In genomic region chr7:1121886-1122831, GRCh38 we compare ENCODE assay signal across 1 cellular context.
TF ChIP-seq lines count a peak whose summit lies in the region.

No MANE protein-coding gene starts in this region.

TF ChIP-seq in H1, 55 proteins besides CTCF, POLR2A, EP300 and RAD21:
- TF ChIP-seq SIX5 (IDR thresholded peaks at IDR 0.05; ENCODE audit: low read depth, low read length) (no peak), E2F6 (IDR thresholded peaks at IDR 0.05) (no peak), ZNF274 (IDR thresholded peaks at IDR 0.05; ENCODE audit: borderline replicate concordance, extremely low read depth, low read length) (no peak), CREB1 (IDR thresholded peaks at IDR 0.05) (no peak), CTBP2 (IDR thresholded peaks at IDR 0.05; ENCODE audit: borderline replicate concordance, insufficient read depth, insufficient read length, low read length) (no peak), SAP30 (IDR thresholded peaks at IDR 0.05; ENCODE audit: insufficient read depth, insufficient replicate concordance, low read length) (no peak), TCF12 (IDR thresholded peaks at IDR 0.05; ENCODE audit: low read depth, low read length) (no peak), EGR1 (IDR thresholded peaks at IDR 0.05; ENCODE audit: borderline replicate concordance, low read depth, low read length) (no peak), MAX (IDR thresholded peaks at IDR 0.05) (no peak), EZH2 (IDR thresholded peaks at IDR 0.05; ENCODE audit: low read depth, low read length, severe bottlenecking) (no peak), CHD2 (IDR thresholded peaks at IDR 0.05; ENCODE audit: low read length) (no peak), SIRT6 (IDR thresholded peaks at IDR 0.05; ENCODE audit: low read length) (no peak), SP4 (IDR thresholded peaks at IDR 0.05; ENCODE audit: low read length) (no peak)
TF ChIP-seq in H1: peak in this region for 0.
